Comparison of ENCODE assay signal across 1 cellular context in the genomic region with DNA sequence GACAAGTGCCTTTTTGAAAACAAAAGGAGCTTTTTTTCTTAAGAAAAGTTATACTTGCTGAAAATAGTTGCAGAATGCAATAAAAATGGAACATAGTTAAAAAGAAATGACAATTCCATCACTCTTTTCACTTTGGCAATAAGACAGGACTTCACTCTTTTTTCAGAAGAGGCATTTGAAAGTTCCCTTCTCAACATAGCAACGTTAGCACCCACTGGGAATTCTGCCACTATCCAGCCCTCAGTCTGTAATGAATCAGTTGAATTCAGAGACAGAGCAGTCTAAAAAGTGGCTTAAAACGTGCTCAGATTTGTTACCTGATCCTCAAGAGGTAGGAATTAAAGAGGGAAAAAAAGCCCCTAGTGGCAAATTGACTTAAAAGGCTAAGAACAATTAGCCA.
TF ChIP-seq lines count a peak whose summit lies in the region.

No MANE protein-coding gene starts in this region.

TF ChIP-seq in GM23338, 12 proteins besides CTCF, POLR2A, EP300 and RAD21 (continued from another document):
- TF ChIP-seq, protein P1, sequence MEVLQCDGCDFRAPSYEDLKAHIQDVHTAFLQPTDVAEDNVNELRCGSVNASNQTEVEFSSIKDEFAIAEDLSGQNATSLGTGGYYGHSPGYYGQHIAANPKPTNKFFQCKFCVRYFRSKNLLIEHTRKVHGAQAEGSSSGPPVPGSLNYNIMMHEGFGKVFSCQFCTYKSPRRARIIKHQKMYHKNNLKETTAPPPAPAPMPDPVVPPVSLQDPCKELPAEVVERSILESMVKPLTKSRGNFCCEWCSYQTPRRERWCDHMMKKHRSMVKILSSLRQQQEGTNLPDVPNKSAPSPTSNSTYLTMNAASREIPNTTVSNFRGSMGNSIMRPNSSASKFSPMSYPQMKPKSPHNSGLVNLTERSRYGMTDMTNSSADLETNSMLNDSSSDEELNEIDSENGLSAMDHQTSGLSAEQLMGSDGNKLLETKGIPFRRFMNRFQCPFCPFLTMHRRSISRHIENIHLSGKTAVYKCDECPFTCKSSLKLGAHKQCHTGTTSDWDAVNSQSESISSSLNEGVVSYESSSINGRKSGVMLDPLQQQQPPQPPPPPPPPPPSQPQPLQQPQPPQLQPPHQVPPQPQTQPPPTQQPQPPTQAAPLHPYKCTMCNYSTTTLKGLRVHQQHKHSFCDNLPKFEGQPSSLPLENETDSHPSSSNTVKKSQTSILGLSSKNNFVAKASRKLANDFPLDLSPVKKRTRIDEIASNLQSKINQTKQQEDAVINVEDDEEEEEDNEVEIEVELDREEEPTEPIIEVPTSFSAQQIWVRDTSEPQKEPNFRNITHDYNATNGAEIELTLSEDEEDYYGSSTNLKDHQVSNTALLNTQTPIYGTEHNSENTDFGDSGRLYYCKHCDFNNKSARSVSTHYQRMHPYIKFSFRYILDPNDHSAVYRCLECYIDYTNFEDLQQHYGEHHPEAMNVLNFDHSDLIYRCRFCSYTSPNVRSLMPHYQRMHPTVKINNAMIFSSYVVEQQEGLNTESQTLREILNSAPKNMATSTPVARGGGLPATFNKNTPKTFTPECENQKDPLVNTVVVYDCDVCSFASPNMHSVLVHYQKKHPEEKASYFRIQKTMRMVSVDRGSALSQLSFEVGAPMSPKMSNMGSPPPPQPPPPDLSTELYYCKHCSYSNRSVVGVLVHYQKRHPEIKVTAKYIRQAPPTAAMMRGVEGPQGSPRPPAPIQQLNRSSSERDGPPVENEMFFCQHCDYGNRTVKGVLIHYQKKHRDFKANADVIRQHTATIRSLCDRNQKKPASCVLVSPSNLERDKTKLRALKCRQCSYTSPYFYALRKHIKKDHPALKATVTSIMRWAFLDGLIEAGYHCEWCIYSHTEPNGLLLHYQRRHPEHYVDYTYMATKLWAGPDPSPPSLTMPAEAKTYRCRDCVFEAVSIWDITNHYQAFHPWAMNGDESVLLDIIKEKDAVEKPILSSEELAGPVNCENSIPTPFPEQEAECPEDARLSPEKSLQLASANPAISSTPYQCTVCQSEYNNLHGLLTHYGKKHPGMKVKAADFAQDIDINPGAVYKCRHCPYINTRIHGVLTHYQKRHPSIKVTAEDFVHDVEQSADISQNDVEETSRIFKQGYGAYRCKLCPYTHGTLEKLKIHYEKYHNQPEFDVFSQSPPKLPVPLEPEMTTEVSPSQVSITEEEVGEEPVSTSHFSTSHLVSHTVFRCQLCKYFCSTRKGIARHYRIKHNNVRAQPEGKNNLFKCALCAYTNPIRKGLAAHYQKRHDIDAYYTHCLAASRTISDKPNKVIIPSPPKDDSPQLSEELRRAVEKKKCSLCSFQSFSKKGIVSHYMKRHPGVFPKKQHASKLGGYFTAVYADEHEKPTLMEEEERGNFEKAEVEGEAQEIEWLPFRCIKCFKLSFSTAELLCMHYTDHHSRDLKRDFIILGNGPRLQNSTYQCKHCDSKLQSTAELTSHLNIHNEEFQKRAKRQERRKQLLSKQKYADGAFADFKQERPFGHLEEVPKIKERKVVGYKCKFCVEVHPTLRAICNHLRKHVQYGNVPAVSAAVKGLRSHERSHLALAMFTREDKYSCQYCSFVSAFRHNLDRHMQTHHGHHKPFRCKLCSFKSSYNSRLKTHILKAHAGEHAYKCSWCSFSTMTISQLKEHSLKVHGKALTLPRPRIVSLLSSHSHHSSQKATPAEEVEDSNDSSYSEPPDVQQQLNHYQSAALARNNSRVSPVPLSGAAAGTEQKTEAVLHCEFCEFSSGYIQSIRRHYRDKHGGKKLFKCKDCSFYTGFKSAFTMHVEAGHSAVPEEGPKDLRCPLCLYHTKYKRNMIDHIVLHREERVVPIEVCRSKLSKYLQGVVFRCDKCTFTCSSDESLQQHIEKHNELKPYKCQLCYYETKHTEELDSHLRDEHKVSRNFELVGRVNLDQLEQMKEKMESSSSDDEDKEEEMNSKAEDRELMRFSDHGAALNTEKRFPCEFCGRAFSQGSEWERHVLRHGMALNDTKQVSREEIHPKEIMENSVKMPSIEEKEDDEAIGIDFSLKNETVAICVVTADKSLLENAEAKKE (CRISPR knock-in tag; IDR thresholded peaks at IDR 0.05) = no peak
- TF ChIP-seq POLR2AphosphoS5 (IDR thresholded peaks at IDR 0.05; ENCODE audit: low read depth) (no peak), REST (IDR thresholded peaks at IDR 0.05; ENCODE audit: unreplicated experiment) (no peak), CREB1 (CRISPR knock-in tag; IDR thresholded peaks at IDR 0.05; ENCODE audit: low read depth) (no peak), EZH2 (IDR thresholded peaks at IDR 0.05; ENCODE audit: low read depth, unreplicated experiment) (no peak), STAT1 (IDR thresholded peaks at IDR 0.05; ENCODE audit: unreplicated experiment) (no peak), JUNB (IDR thresholded peaks at IDR 0.05; ENCODE audit: unreplicated experiment) (no peak), ETS1 (IDR thresholded peaks at IDR 0.05) (no peak), NANOG (IDR thresholded peaks at IDR 0.05; ENCODE audit: borderline replicate concordance) (no peak)
